Comparison of ENCODE assay signal across 26 cellular contexts in the genomic region with DNA sequence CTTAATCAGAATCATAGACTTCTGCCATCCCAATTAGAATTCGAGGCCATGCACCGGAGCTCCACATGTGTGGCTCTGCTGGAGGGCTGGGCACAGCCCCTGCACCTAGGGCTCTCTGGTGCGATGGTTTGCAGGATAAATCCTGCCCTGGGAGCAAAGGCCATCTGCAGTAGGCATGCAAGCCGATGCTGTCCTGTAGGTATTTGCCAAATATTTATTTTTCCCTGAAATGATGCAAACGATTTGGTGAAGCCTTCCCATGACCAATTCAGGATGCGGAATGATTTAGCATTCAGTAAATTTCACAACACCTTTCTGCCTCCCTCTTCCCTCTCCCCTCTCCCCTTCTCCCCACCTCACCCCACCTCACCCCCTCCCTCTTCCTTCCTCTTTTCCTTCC.
A peak's percentile ranks its signal among the peaks of the same experiment; 100 is the strongest.
DNase-seq lines count a peak whose midpoint lies in the region; ATAC-seq, FAIRE-seq and TF ChIP-seq lines count a peak whose summit lies in the region.
"Had no signal": no experiment of that assay in that cellular context is flagged by ENCODE, and none has a peak within 500 bp of the region (broad histone marks: within the 10 kb centered on the region; RNA-seq: fewer than 3 reads in every experiment).

No MANE protein-coding gene starts in this region.

- H3K23ac ChIP-seq in neuronal stem cell (ENCODE audit: low read depth, low read length, poor library complexity), result no peak overlapping the region

- no peaks in the 10 kb centered on the region for H3K79me1 ChIP-seq in neuronal stem cell (ENCODE audit: low read depth, low read length)

- no peaks in the 10 kb centered on the region for H3K27me3 Mint-ChIP-seq in endodermal cell (ENCODE audit: insufficient read depth)
- H3K27me3 Mint-ChIP-seq in chondrocyte (ENCODE audit: low read depth), result no peaks in the 10 kb centered on the region
- H3K27me3 Mint-ChIP-seq: CD4-positive, CD25-positive, alpha-beta regulatory T cell had no signal

- H3K9me3 Mint-ChIP-seq in endodermal cell, result peaks cover 9% of the 10 kb centered on the region
- H3K9me3 Mint-ChIP-seq in chondrocyte (ENCODE audit: low read depth), result peaks cover 33% of the 10 kb centered on the region

- H3K27ac ChIP-seq in left ventricle myocardium inferior (replicated peaks), result no peak overlapping the region
- H3K27ac ChIP-seq in endodermal cell (ENCODE audit: low read depth, low read length), result no peak overlapping the region
- no peak overlapping the region for H3K27ac ChIP-seq in HepG2 (ENCODE audit: extremely low read length, insufficient read depth, low read length)
- no peak overlapping the region for H3K27ac ChIP-seq in neuronal stem cell (replicated peaks; ENCODE audit: low read length)
- no peak overlapping the region for H3K27ac ChIP-seq in osteoblast (ENCODE audit: low read depth, low read length)
- H3K27ac ChIP-seq: 22Rv1, BLaER1, C4-2B had no signal

- no peak overlapping the region for H2AK5ac ChIP-seq in neuronal stem cell (ENCODE audit: low read depth, low read length)

- H3K36me3 Mint-ChIP-seq in endodermal cell (ENCODE audit: low read depth), result peaks cover 6% of the 10 kb centered on the region
- no peaks in the 10 kb centered on the region for H3K36me3 Mint-ChIP-seq in chondrocyte (ENCODE audit: low read depth)
- H3K36me3 Mint-ChIP-seq: CD4-positive, CD25-positive, alpha-beta regulatory T cell; CD8-positive, alpha-beta T cell had no signal

- H3K79me2 ChIP-seq in HepG2 (ENCODE audit: insufficient read depth, low read length) (no peaks in the 10 kb centered on the region), osteoblast (ENCODE audit: insufficient read depth, low read length) (no peaks in the 10 kb centered on the region)

- H2AFZ ChIP-seq in HepG2 (ENCODE audit: low read length) (no peak overlapping the region), neuronal stem cell (ENCODE audit: low read length) (no peak overlapping the region), osteoblast (ENCODE audit: low read length) (no peak overlapping the region)

- no peak overlapping the region for H3K9ac ChIP-seq in endodermal cell (ENCODE audit: extremely low read depth, low read length, poor library complexity, severe bottlenecking)
- no peak overlapping the region for H3K9ac ChIP-seq in HepG2 (ENCODE audit: insufficient read depth, low read depth, low read length)
- no peak overlapping the region for H3K9ac ChIP-seq in neuronal stem cell (ENCODE audit: low read depth, low read length, poor library complexity)
- H3K9ac ChIP-seq: BLaER1 had no signal

- TF ChIP-seq POLR2A in HepG2 (IDR thresholded peaks at IDR 0.05; ENCODE audit: insufficient read depth in 1 of 2, low read depth in 2 of 2, low read length in 2 of 2), result no peak

- H3K27me3 ChIP-seq in left ventricle myocardium inferior (ENCODE audit: low read depth) (no peaks in the 10 kb centered on the region), endodermal cell (ENCODE audit: control insufficient read depth, insufficient read depth, low read length, poor library complexity, severe bottlenecking) (no peaks in the 10 kb centered on the region), HepG2 (ENCODE audit: control insufficient read depth in 1 of 2, insufficient read depth in 2 of 2, low read length in 2 of 2) (no peaks in the 10 kb centered on the region), neuronal stem cell (ENCODE audit: control insufficient read depth in 3 of 3, insufficient read depth in 3 of 3, low read depth in 1 of 3, low read length in 3 of 3) (no peaks in the 10 kb centered on the region), osteoblast (ENCODE audit: insufficient read depth, low read length) (no peaks in the 10 kb centered on the region)
- H3K27me3 ChIP-seq: BLaER1 had no signal

- H3K4me1 Mint-ChIP-seq in endodermal cell, result no peaks in the 10 kb centered on the region
- no peaks in the 10 kb centered on the region for H3K4me1 Mint-ChIP-seq in chondrocyte (ENCODE audit: low read depth)
- H3K4me1 Mint-ChIP-seq: B cell; CD4-positive, CD25-positive, alpha-beta regulatory T cell had no signal

- H4K20me1 ChIP-seq in HepG2 (ENCODE audit: insufficient read depth, low read length), result no peaks in the 10 kb centered on the region
- H4K20me1 ChIP-seq in osteoblast (ENCODE audit: insufficient read depth, low read length), result no peaks in the 10 kb centered on the region
- H4K20me1 ChIP-seq: BLaER1 had no signal

- no peak overlapping the region for H4K91ac ChIP-seq in neuronal stem cell (ENCODE audit: low read depth, low read length, poor library complexity)

- H3K9me3 ChIP-seq in left ventricle myocardium inferior (replicated peaks) (peaks cover 47% of the 10 kb centered on the region), endodermal cell (ENCODE audit: control insufficient read depth, low read length) (no peaks in the 10 kb centered on the region), HepG2 (ENCODE audit: low read length) (no peaks in the 10 kb centered on the region), neuronal stem cell (replicated peaks in 1 of 2; ENCODE audit: control insufficient read depth in 2 of 2, insufficient read depth in 1 of 2, low read depth in 1 of 2, low read length in 2 of 2) (peaks cover 0 to 2% of the 10 kb centered on the region in 2 donors), osteoblast (ENCODE audit: low read depth, low read length) (no peaks in the 10 kb centered on the region)
- H3K9me3 ChIP-seq: HAP-1 had no signal

- H3K27ac Mint-ChIP-seq in endodermal cell (no peak overlapping the region), chondrocyte (ENCODE audit: unreplicated experiment) (no peak overlapping the region)
- H3K27ac Mint-ChIP-seq: B cell; CD4-positive, CD25-positive, alpha-beta regulatory T cell; CD8-positive, alpha-beta T cell; HFFc6 had no signal

- H3K14ac ChIP-seq in neuronal stem cell (ENCODE audit: low read length), result no peak overlapping the region

- in situ Hi-C loops in HepG2 (cut with HindIII; ENCODE audit: extremely low pct_ligation_motif_present, low pct_unique_long_range_greater_than_20kb), result no loop called here

- CTCF ChIA-PET in HepG2 (lab: Yijun Ruan, JAX; ENCODE audit: low intra/inter-chr PET ratio, low total read pairs), result no interaction called here

- ATAC-seq in HepG2, result peak; percentile 95
- ATAC-seq: CD8-positive, alpha-beta T cell; GM12878 had no signal

- H3K36me3 ChIP-seq in left ventricle myocardium inferior, result no peaks in the 10 kb centered on the region
- H3K36me3 ChIP-seq in endodermal cell (ENCODE audit: control insufficient read depth, insufficient read depth, low read length), result no peaks in the 10 kb centered on the region
- no peaks in the 10 kb centered on the region for H3K36me3 ChIP-seq in HepG2 (replicated peaks in 1 of 2; ENCODE audit: control insufficient read depth in 1 of 2, insufficient read depth in 2 of 2, low read length in 2 of 2)
- H3K36me3 ChIP-seq in neuronal stem cell (replicated peaks in 1 of 2; ENCODE audit: control insufficient read depth in 2 of 2, insufficient read depth in 2 of 2, low read length in 2 of 2), result peaks cover 0 to 2% of the 10 kb centered on the region in 2 donors
- no peaks in the 10 kb centered on the region for H3K36me3 ChIP-seq in osteoblast (ENCODE audit: insufficient read depth, low read length)
- H3K36me3 ChIP-seq: HAP-1 had no signal

- no peak for TF ChIP-seq RAD21 in HepG2 (CRISPR knock-in tag; IDR thresholded peaks at IDR 0.05)

- H2BK12ac ChIP-seq in neuronal stem cell (ENCODE audit: low read length), result no peak overlapping the region

- no TSS peak for BruUV-seq in HepG2 (replicated peaks; lab: Mats Ljungman, UMichigan)

- H3K4me3 Mint-ChIP-seq in endodermal cell, result no peak overlapping the region
- no peak overlapping the region for H3K4me3 Mint-ChIP-seq in chondrocyte (ENCODE audit: unreplicated experiment)
- H3K4me3 Mint-ChIP-seq: B cell; CD4-positive, CD25-positive, alpha-beta regulatory T cell; CD8-positive, alpha-beta T cell; HFFc6 had no signal

- no peak overlapping the region for H3K4ac ChIP-seq in neuronal stem cell (ENCODE audit: low read length)

- H2BK15ac ChIP-seq in neuronal stem cell (ENCODE audit: low read length), result no peak overlapping the region

- H3K4me1 ChIP-seq in left ventricle myocardium inferior (no peaks in the 10 kb centered on the region), endodermal cell (ENCODE audit: control insufficient read depth, insufficient read depth, low read length) (no peaks in the 10 kb centered on the region), HepG2 (ENCODE audit: insufficient read depth, low read length) (peaks cover 9% of the 10 kb centered on the region), neuronal stem cell (ENCODE audit: control insufficient read depth in 2 of 2, insufficient read depth in 1 of 2, low read depth in 1 of 2, low read length in 2 of 2) (peaks cover 0 to 1% of the 10 kb centered on the region in 2 donors), osteoblast (ENCODE audit: insufficient read depth, low read length) (peaks cover 8% of the 10 kb centered on the region)
- H3K4me1 ChIP-seq: BLaER1, Caco-2, HAP-1 had no signal

- POLR2A ChIA-PET in HepG2 (lab: Yijun Ruan, JAX), result no interaction called here

- no peak for TF ChIP-seq EP300 in HepG2 (IDR thresholded peaks at IDR 0.05; ENCODE audit: low read depth in 2 of 2, low read length in 2 of 2)
- TF ChIP-seq EP300 in HepG2 (CRISPR knock-in tag; IDR thresholded peaks at IDR 0.05; ENCODE audit: borderline replicate concordance), result no peak

- no peak for TF ChIP-seq CTCF in left ventricle myocardium inferior (IDR thresholded peaks at IDR 0.05; ENCODE audit: borderline replicate concordance)
- TF ChIP-seq CTCF in endodermal cell (conservative IDR thresholded peaks at IDR 0.05), result no peak
- no peak for TF ChIP-seq CTCF in HepG2 (CRISPR knock-in tag; IDR thresholded peaks at IDR 0.05)
- TF ChIP-seq CTCF in osteoblast (IDR thresholded peaks at IDR 0.05; ENCODE audit: extremely low read depth, low read depth, low read length), result no peak
- no peak for TF ChIP-seq CTCF in chondrocyte (IDR thresholded peaks at IDR 0.05)
- no peak for TF ChIP-seq CTCF in D721Med (IDR thresholded peaks at IDR 0.05; ENCODE audit: insufficient read depth, missing control alignments)

- FAIRE-seq in HepG2 (lab: Jason Lieb, UNC) (no peak), D721Med (lab: Jason Lieb, UNC) (no peak)
- FAIRE-seq: A204.1, GM12878, GM19239, H54 had no signal

- no peak overlapping the region for H4K8ac ChIP-seq in neuronal stem cell (ENCODE audit: low read depth, low read length)

- H2BK5ac ChIP-seq in neuronal stem cell (ENCODE audit: low read length), result peak overlapping the region; percentile 7

- intact Hi-C loops in cardiac septum (cut with DNase I), result no loop called here
- intact Hi-C loops in left ventricle myocardium inferior (cut with micrococcal nuclease), result no loop called here
- intact Hi-C loops in HepG2 (cut with micrococcal nuclease; ENCODE audit: unreplicated experiment), result no loop called here

- H3K4me3 ChIP-seq in left ventricle myocardium inferior (no peak overlapping the region), endodermal cell (ENCODE audit: low read length) (no peak overlapping the region), HepG2 (replicated peaks in 1 of 3; ENCODE audit: insufficient read depth in 1 of 3, low read depth in 2 of 3, low read length in 3 of 3) (no peak overlapping the region), neuronal stem cell (ENCODE audit: low read length in 2 of 2) (no peak overlapping the region), osteoblast (ENCODE audit: insufficient read depth, low read length) (no peak overlapping the region)
- H3K4me3 ChIP-seq: BLaER1, GM12878, HAP-1 had no signal

- DNase-seq in cardiac septum (ENCODE audit: low spot score) (peak; percentile 35), left ventricle myocardium inferior (no peak), endodermal cell (peak; percentile 32), HepG2 (ENCODE audit: low spot score) (peak; percentile 44), neuronal stem cell (ENCODE audit: low spot score) (no peak), osteoblast (ENCODE audit: insufficient read length, low spot score, missing footprints) (no peak), chondrocyte (ENCODE audit: low spot score) (no peak), D721Med (ENCODE audit: insufficient read length, low spot score) (no peak)
- DNase-seq: CD4-positive, CD25-positive, alpha-beta regulatory T cell; CD8-positive, alpha-beta T cell; DMS 273 treated with DMSO at 0.1 percent for 48 hours; DMS79; EL; GDM1; GOT3; HFFc6 had no signal

- WGBS in endodermal cell (ENCODE audit: insufficient coverage in 1 of 2, insufficient read length in 1 of 2), 2 experiments, result 94 to 96% methylated on average over 6 of the region's 6 CpGs
- 21% methylated on average over 5 of the region's 6 CpGs for WGBS in HepG2 (ENCODE audit: low lambda C conversion rate)
- no CpG with 5 or more reads among the region's 6 CpGs for WGBS in neuronal stem cell (ENCODE audit: extremely low coverage in 2 of 2, insufficient read length in 2 of 2, insufficient replicate concordance in 1 of 2), 2 donors

- H3K4me2 ChIP-seq in HepG2 (ENCODE audit: low read depth, low read length) (no peak overlapping the region), neuronal stem cell (ENCODE audit: insufficient read depth, low read length, poor library complexity, severe bottlenecking) (no peak overlapping the region), osteoblast (ENCODE audit: insufficient read depth, low read length) (no peak overlapping the region)
- H3K4me2 ChIP-seq: BLaER1 had no signal

- H3K18ac ChIP-seq in neuronal stem cell (ENCODE audit: low read length), result no peak overlapping the region

- no peak overlapping the region for H2BK120ac ChIP-seq in neuronal stem cell (ENCODE audit: low read depth, low read length)

Comparison
In these comparisons a context has a peak if more than half of its experiments do, and no peak if none do; other contexts are left out.
1. DNase-seq: peak in cardiac septum (single experiment), endodermal cell (single experiment) and HepG2 (single experiment); none in left ventricle myocardium inferior (single experiment), neuronal stem cell (single experiment), osteoblast (single experiment), chondrocyte (single experiment) and D721Med (single experiment).